Comparison of ENCODE assay signal across 8 cellular contexts in genomic region chr1:32701421-32701911, GRCh38. TPM values are rescaled to one million over a fixed set of nuclear protein-coding genes. Genes with fewer than 3 reads are reported as not detected.
DNase-seq lines count a peak whose midpoint lies in the region; ATAC-seq and TF ChIP-seq lines count a peak whose summit lies in the region.

No MANE protein-coding gene starts in this region.

- H3K4me3 Mint-ChIP-seq in IgD-negative memory B cell, result peak overlapping the region in 3 of 4 donors; percentile 64 to 81 (median 73)
- peak overlapping the region; percentile 65 for H3K4me3 Mint-ChIP-seq in central memory CD8-positive, alpha-beta T cell

- H3K27me3 Mint-ChIP-seq in IgD-negative memory B cell, result peaks cover 24% of the 10 kb centered on the region
- H3K27me3 Mint-ChIP-seq in central memory CD8-positive, alpha-beta T cell, result peaks cover 43% of the 10 kb centered on the region

- H3K9me3 ChIP-seq in smooth muscle cell (replicated peaks; ENCODE audit: low read depth), result no peaks in the 10 kb centered on the region

- peaks cover 15% of the 10 kb centered on the region for H3K4me1 ChIP-seq in smooth muscle cell (ENCODE audit: low read depth)

- ATAC-seq in central memory CD8-positive, alpha-beta T cell (replicated peaks; ENCODE audit: extremely low read depth, poor library complexity, severe bottlenecking), result no peak
- peak; percentile 24 for ATAC-seq in left lobe of liver
- no peak for ATAC-seq in GM21737 (IDR thresholded peaks at IDR 0.05; ENCODE audit: unreplicated experiment)
- ATAC-seq in GM18505 (IDR thresholded peaks at IDR 0.05; ENCODE audit: unreplicated experiment), result no peak

- peaks cover 4% of the 10 kb centered on the region for H3K36me3 Mint-ChIP-seq in IgD-negative memory B cell
- H3K36me3 Mint-ChIP-seq in central memory CD8-positive, alpha-beta T cell (ENCODE audit: insufficient read depth), result no peaks in the 10 kb centered on the region

- H3K9me3 Mint-ChIP-seq in IgD-negative memory B cell, result no peaks in the 10 kb centered on the region
- H3K9me3 Mint-ChIP-seq in central memory CD8-positive, alpha-beta T cell, result no peaks in the 10 kb centered on the region

- H3K27me3 ChIP-seq in smooth muscle cell (ENCODE audit: low read depth), result no peaks in the 10 kb centered on the region

- peak overlapping the region; percentile 84 for H3K4me3 ChIP-seq in smooth muscle cell

- peak overlapping the region; percentile 99 for H3K4me2 ChIP-seq in smooth muscle cell

- WGBS in smooth muscle cell (ENCODE audit: low lambda C conversion rate), result 46% methylated on average over 6 of the region's 6 CpGs

- no peaks in the 10 kb centered on the region for H3F3A ChIP-seq in smooth muscle cell (ENCODE audit: low read depth)

- H4K20me1 ChIP-seq in smooth muscle cell (ENCODE audit: low read depth), result no peaks in the 10 kb centered on the region

- H3K79me2 ChIP-seq in smooth muscle cell (ENCODE audit: low read depth), result no peaks in the 10 kb centered on the region

- peaks cover 10 to 19% (median 14%) of the 10 kb centered on the region in 3 donors for H3K4me1 Mint-ChIP-seq in IgD-negative memory B cell
- H3K4me1 Mint-ChIP-seq in central memory CD8-positive, alpha-beta T cell, result peaks cover 8% of the 10 kb centered on the region

- H3K9ac ChIP-seq in smooth muscle cell (ENCODE audit: low read depth), result no peak overlapping the region

- no peak overlapping the region for H2AFZ ChIP-seq in smooth muscle cell (ENCODE audit: low read depth)

- H3K27ac Mint-ChIP-seq in IgD-negative memory B cell, result peak overlapping the region in 1 of 3 donors; percentile 53
- H3K27ac Mint-ChIP-seq in central memory CD8-positive, alpha-beta T cell (ENCODE audit: low read depth), result no peak overlapping the region

- TF ChIP-seq CTCF in smooth muscle cell (IDR thresholded peaks at IDR 0.05; ENCODE audit: borderline replicate concordance, insufficient read depth, poor library complexity, severe bottlenecking), result no peak

- TF ChIP-seq POLR2A in GM18505 (IDR thresholded peaks at IDR 0.05; ENCODE audit: borderline replicate concordance, extremely low read depth, insufficient read depth, insufficient read length), result no peak

- H3K36me3 ChIP-seq in smooth muscle cell (ENCODE audit: low read depth), result no peaks in the 10 kb centered on the region

- no peak for DNase-seq in central memory CD8-positive, alpha-beta T cell (ENCODE audit: low spot score in 2 of 2)
- DNase-seq in left lobe of liver (ENCODE audit: low spot score) (no peak), smooth muscle cell (lab: John Stamatoyannopoulos, UW; ENCODE audit: unreplicated experiment) (no peak), NCI-H2171 treated with DMSO at 0.1 percent for 48 hours (lab: John Stamatoyannopoulos, UW) (no peak)
- no peak for DNase-seq in stimulated activated naive CD4-positive, alpha-beta T cell (lab: John Stamatoyannopoulos, UW)

- peak overlapping the region; percentile 37 for H3K27ac ChIP-seq in smooth muscle cell (ENCODE audit: low read depth)

RNA-seq across cellular contexts. Expression of gene SYNC, which starts 1.1 kb away (rescaled TPM):
- polyA plus RNA-seq in IgD-negative memory B cell, result not detected
- 0.45 TPM for total RNA-seq in left lobe of liver
- total RNA-seq in smooth muscle cell, result 4.4 and 6.2 TPM in 2 replicates
- 4.6 and 4.9 TPM in 2 replicates for polyA plus RNA-seq in smooth muscle cell

RNA-seq across cellular contexts. Expression of gene RBBP4, which starts 50.5 kb away (rescaled TPM):
- 227 TPM for polyA plus RNA-seq in IgD-negative memory B cell
- 52.3 TPM for total RNA-seq in left lobe of liver
- 117 and 139 TPM in 2 replicates for total RNA-seq in smooth muscle cell
- 130 and 140 TPM in 2 replicates for polyA plus RNA-seq in smooth muscle cell

RNA-seq across cellular contexts. Expression of gene ZBTB8OS, which starts 51.1 kb away (rescaled TPM):
- polyA plus RNA-seq in IgD-negative memory B cell (78.1 TPM), smooth muscle cell (39.5 and 54.3 TPM in 2 replicates)
- total RNA-seq in left lobe of liver (22.7 TPM), smooth muscle cell (33.3 and 42.3 TPM in 2 replicates)
